In genomic region chr12:29048787-29049186, GRCh38 we compare ENCODE assay signal across 22 cellular contexts.
"Had no signal": no experiment of that assay in that cellular context is flagged by ENCODE, and none has a peak within 500 bp of the region (broad histone marks: within the 10 kb centered on the region; RNA-seq: fewer than 3 reads in every experiment).

No MANE protein-coding gene starts in this region.

- H3K9ac ChIP-seq: SK-N-SH had no signal

- H3K4me3 ChIP-seq: MG63 had no signal

- H3K27ac ChIP-seq: RWPE1 had no signal

- H3K27me3 ChIP-seq: MG63 had no signal

- H3K36me3 ChIP-seq: MG63 had no signal

- DNase-seq: IMR-90, Karpas-422, KG1, MG63, NCI-H1048, NCI-H1105, NCI-H1417, NCI-H1436 treated with DMSO at 0.1 percent for 48 hours, NCI-H1694, NCI-H187 treated with DMSO at 0.1 percent for 48 hours, NCI-H2029 treated with DMSO at 0.1 percent for 48 hours, NCI-H2171 treated with DMSO at 0.1 percent for 48 hours, NCI-H524 treated with DMSO at 0.1 percent for 48 hours, NCI-H69, NCI-H774, SHP77, SK-N-SH, SW 1271, T-cell had no signal

- H3K4me2 ChIP-seq: SK-N-SH had no signal

- ATAC-seq: HepG2, Panc1, T-cell had no signal
